In genomic region chr5:140175367-140176027, GRCh38 we compare ENCODE assay signal across 8 cellular contexts. TPM values are rescaled to one million over a fixed set of nuclear protein-coding genes. Genes with fewer than 3 reads are reported as not detected.
A peak's percentile ranks its signal among the peaks of the same experiment; 100 is the strongest.
DNase-seq lines count a peak whose midpoint lies in the region; ATAC-seq and TF ChIP-seq lines count a peak whose summit lies in the region.

No MANE protein-coding gene starts in this region.

- H4K20me1 ChIP-seq in smooth muscle cell (ENCODE audit: low read depth), result no peaks in the 10 kb centered on the region

- no peaks in the 10 kb centered on the region for H3K27me3 ChIP-seq in smooth muscle cell (ENCODE audit: low read depth)

- peak overlapping the region; percentile 89 for H3K27ac ChIP-seq in smooth muscle cell (ENCODE audit: low read depth)

- H3K4me3 ChIP-seq in smooth muscle cell, result peak overlapping the region; percentile 79

- peak overlapping the region; percentile 98 for H3K4me2 ChIP-seq in smooth muscle cell

- H3F3A ChIP-seq in smooth muscle cell (ENCODE audit: low read depth), result no peaks in the 10 kb centered on the region

- TF ChIP-seq CTCF in GM13976 (IDR thresholded peaks at IDR 0.05; ENCODE audit: borderline replicate concordance, control extremely low read depth, extremely low read depth, insufficient read depth, missing control alignments), result peak; percentile 21
- TF ChIP-seq CTCF in smooth muscle cell (IDR thresholded peaks at IDR 0.05; ENCODE audit: borderline replicate concordance, insufficient read depth, poor library complexity, severe bottlenecking), result peak; percentile 5

- in situ Hi-C loops in GM13976 (cut with MboI; ENCODE audit: low sequenced_read_pairs, unreplicated experiment) (no loop called here), T47D (cut with HindIII; ENCODE audit: low pct_unique_long_range_greater_than_20kb, low sequenced_read_pairs) (no loop called here)

- peak; percentile 78 for DNase-seq in GM13976 (ENCODE audit: low spot score)
- peak; percentile 86 for DNase-seq in NAMALWA (ENCODE audit: low spot score)
- DNase-seq in UCSD-AML1 (lab: John Stamatoyannopoulos, UW; ENCODE audit: unreplicated experiment), result peak; percentile 59
- DNase-seq in T47D (ENCODE audit: low read depth in 1 of 2, low spot score in 1 of 2), result peak; percentile 73 to 78
- peak; percentile 63 for DNase-seq in iPS-NIHi11 (ENCODE audit: low spot score)
- DNase-seq in smooth muscle cell (lab: John Stamatoyannopoulos, UW; ENCODE audit: unreplicated experiment), result peak; percentile 67
- DNase-seq in GDM1 (lab: John Stamatoyannopoulos, UW), result no peak

- no peaks in the 10 kb centered on the region for H3K79me2 ChIP-seq in smooth muscle cell (ENCODE audit: low read depth)

- ATAC-seq in HG02571 (IDR thresholded peaks at IDR 0.05; ENCODE audit: unreplicated experiment), result peak; percentile 44

- H3K4me1 ChIP-seq in smooth muscle cell (ENCODE audit: low read depth), result peaks cover 6% of the 10 kb centered on the region

- H2AFZ ChIP-seq in smooth muscle cell (ENCODE audit: low read depth), result peak overlapping the region; percentile 89

- H3K9me3 ChIP-seq in smooth muscle cell (replicated peaks; ENCODE audit: low read depth), result no peaks in the 10 kb centered on the region

- under 1% methylated on average over 53 of the region's 58 CpGs for WGBS in smooth muscle cell (ENCODE audit: low lambda C conversion rate)

- peak overlapping the region; percentile 95 for H3K9ac ChIP-seq in smooth muscle cell (ENCODE audit: low read depth)

- H3K36me3 ChIP-seq in smooth muscle cell (ENCODE audit: low read depth), result no peaks in the 10 kb centered on the region

RNA-seq across cellular contexts. Expression of gene CYSTM1, which starts 0.5 kb away (rescaled TPM):
- total RNA-seq in smooth muscle cell, result 9.4 and 23.5 TPM in 2 replicates
- 31.3 and 45.6 TPM in 2 replicates for polyA plus RNA-seq in smooth muscle cell

RNA-seq across cellular contexts. Expression of gene IGIP, which starts 49.8 kb away (rescaled TPM):
- total RNA-seq in smooth muscle cell, result 2.5 and 4.3 TPM in 2 replicates
- 0.72 and 1.4 TPM in 2 replicates for polyA plus RNA-seq in smooth muscle cell
